Comparison of ENCODE assay signal across 1 cellular context in the genomic region with DNA sequence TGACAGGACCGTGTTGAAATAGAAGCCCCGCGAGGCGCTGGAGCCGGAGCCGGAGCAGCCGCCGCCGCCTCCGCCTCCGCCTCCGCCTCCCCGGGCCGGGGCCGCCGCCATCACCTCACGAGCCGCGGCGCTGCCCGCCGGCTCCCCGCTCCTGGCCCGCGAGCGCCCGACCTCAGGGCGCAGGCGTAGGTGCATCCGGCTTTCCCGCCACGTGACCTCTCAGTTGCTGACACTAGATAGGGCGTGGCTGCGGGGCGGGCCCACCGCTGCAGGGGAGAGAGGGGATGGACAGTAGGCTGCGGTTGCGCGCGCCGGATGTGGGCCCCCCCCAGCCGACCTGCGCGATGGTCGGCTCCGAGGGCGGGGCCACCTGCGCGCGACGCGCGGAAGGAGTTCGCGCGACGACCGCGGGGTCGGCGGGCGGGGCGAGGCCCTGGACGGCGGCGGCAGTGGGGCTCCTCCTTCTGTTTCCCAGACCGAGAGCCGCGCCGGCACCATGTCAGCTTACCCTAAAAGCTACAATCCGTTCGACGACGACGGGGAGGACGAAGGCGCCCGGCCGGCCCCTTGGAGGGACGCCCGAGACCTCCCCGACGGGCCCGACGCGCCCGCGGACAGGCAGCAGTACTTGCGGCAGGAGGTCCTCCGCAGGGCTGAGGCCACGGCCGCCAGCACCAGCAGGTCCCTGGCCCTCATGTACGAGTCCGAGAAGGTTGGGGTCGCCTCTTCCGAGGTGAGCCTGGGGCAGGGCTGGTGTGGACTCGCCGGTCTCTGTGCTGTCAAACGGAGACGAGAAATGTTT.
TF ChIP-seq lines count a peak whose summit lies in the region.

A gene (minus strand): TSS at position 197 of the 802 bp plus-strand sequence. CDS start 86 bp downstream, at position 111.
A gene (plus strand): TSS at position 393 of the 802 bp plus-strand sequence. CDS start 104 bp downstream, at position 497.

TF ChIP-seq in HepG2, 621 proteins besides CTCF, POLR2A, EP300 and RAD21 (continued from another document and continues in another):
- TF ChIP-seq, protein P1, sequence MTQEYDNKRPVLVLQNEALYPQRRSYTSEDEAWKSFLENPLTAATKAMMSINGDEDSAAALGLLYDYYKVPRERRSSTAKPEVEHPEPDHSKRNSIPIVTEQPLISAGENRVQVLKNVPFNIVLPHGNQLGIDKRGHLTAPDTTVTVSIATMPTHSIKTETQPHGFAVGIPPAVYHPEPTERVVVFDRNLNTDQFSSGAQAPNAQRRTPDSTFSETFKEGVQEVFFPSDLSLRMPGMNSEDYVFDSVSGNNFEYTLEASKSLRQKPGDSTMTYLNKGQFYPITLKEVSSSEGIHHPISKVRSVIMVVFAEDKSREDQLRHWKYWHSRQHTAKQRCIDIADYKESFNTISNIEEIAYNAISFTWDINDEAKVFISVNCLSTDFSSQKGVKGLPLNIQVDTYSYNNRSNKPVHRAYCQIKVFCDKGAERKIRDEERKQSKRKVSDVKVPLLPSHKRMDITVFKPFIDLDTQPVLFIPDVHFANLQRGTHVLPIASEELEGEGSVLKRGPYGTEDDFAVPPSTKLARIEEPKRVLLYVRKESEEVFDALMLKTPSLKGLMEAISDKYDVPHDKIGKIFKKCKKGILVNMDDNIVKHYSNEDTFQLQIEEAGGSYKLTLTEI (CRISPR knock-in tag; conservative IDR thresholded peaks at IDR 0.05): no peak
- peak; percentile 16; the same call in 1 of the 2 replicates for TF ChIP-seq ZFP36L1 (CRISPR knock-in tag; IDR thresholded peaks at IDR 0.05)
- TF ChIP-seq, protein P2, sequence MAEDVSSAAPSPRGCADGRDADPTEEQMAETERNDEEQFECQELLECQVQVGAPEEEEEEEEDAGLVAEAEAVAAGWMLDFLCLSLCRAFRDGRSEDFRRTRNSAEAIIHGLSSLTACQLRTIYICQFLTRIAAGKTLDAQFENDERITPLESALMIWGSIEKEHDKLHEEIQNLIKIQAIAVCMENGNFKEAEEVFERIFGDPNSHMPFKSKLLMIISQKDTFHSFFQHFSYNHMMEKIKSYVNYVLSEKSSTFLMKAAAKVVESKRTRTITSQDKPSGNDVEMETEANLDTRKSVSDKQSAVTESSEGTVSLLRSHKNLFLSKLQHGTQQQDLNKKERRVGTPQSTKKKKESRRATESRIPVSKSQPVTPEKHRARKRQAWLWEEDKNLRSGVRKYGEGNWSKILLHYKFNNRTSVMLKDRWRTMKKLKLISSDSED (CRISPR knock-in tag; IDR thresholded peaks at IDR 0.05): no peak
- peak; percentile 38; the same call in 1 of the 2 replicates for TF ChIP-seq NCOA2 (CRISPR knock-in tag; IDR thresholded peaks at IDR 0.05)
- TF ChIP-seq, protein P3, sequence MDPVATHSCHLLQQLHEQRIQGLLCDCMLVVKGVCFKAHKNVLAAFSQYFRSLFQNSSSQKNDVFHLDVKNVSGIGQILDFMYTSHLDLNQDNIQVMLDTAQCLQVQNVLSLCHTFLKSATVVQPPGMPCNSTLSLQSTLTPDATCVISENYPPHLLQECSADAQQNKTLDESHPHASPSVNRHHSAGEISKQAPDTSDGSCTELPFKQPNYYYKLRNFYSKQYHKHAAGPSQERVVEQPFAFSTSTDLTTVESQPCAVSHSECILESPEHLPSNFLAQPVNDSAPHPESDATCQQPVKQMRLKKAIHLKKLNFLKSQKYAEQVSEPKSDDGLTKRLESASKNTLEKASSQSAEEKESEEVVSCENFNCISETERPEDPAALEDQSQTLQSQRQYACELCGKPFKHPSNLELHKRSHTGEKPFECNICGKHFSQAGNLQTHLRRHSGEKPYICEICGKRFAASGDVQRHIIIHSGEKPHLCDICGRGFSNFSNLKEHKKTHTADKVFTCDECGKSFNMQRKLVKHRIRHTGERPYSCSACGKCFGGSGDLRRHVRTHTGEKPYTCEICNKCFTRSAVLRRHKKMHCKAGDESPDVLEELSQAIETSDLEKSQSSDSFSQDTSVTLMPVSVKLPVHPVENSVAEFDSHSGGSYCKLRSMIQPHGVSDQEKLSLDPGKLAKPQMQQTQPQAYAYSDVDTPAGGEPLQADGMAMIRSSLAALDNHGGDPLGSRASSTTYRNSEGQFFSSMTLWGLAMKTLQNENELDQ (CRISPR knock-in tag; IDR thresholded peaks at IDR 0.05; ENCODE audit: borderline replicate concordance): no peak
- TF ChIP-seq CREB1 (IDR thresholded peaks at IDR 0.05): peak; percentile 68; the same call in 1 of the 2 replicates
- no peak for TF ChIP-seq CREB1 (CRISPR knock-in tag; IDR thresholded peaks at IDR 0.05)
- TF ChIP-seq, protein P4, sequence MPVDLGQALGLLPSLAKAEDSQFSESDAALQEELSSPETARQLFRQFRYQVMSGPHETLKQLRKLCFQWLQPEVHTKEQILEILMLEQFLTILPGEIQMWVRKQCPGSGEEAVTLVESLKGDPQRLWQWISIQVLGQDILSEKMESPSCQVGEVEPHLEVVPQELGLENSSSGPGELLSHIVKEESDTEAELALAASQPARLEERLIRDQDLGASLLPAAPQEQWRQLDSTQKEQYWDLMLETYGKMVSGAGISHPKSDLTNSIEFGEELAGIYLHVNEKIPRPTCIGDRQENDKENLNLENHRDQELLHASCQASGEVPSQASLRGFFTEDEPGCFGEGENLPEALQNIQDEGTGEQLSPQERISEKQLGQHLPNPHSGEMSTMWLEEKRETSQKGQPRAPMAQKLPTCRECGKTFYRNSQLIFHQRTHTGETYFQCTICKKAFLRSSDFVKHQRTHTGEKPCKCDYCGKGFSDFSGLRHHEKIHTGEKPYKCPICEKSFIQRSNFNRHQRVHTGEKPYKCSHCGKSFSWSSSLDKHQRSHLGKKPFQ (CRISPR knock-in tag; IDR thresholded peaks at IDR 0.05; ENCODE audit: insufficient replicate concordance): peak; percentile 57
- no peak for TF ChIP-seq SP140L (CRISPR knock-in tag; IDR thresholded peaks at IDR 0.05; ENCODE audit: borderline replicate concordance)
- no peak for TF ChIP-seq GFI1 (CRISPR knock-in tag; IDR thresholded peaks at IDR 0.05; ENCODE audit: borderline replicate concordance)
- no peak for TF ChIP-seq ZBTB20 (CRISPR knock-in tag; IDR thresholded peaks at IDR 0.05; ENCODE audit: borderline replicate concordance, low read depth)
- TF ChIP-seq SP5 (CRISPR knock-in tag; IDR thresholded peaks at IDR 0.05; ENCODE audit: borderline replicate concordance, low read depth): peak; percentile 72
- no peak for TF ChIP-seq ZNF878 (CRISPR knock-in tag; IDR thresholded peaks at IDR 0.05)
- TF ChIP-seq, protein P5, sequence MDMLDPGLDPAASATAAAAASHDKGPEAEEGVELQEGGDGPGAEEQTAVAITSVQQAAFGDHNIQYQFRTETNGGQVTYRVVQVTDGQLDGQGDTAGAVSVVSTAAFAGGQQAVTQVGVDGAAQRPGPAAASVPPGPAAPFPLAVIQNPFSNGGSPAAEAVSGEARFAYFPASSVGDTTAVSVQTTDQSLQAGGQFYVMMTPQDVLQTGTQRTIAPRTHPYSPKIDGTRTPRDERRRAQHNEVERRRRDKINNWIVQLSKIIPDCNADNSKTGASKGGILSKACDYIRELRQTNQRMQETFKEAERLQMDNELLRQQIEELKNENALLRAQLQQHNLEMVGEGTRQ (IDR thresholded peaks at IDR 0.05; ENCODE audit: low read depth, low read length): peak; percentile 94
- TF ChIP-seq, protein P5 (CRISPR knock-in tag; IDR thresholded peaks at IDR 0.05; ENCODE audit: borderline replicate concordance): peak; percentile 91
- TF ChIP-seq HOXA7 (CRISPR knock-in tag; IDR thresholded peaks at IDR 0.05): no peak
- peak; percentile 43; the same call in 1 of the 2 replicates for TF ChIP-seq ZNF768 (CRISPR knock-in tag; IDR thresholded peaks at IDR 0.05)
- TF ChIP-seq ETV5 (CRISPR knock-in tag; IDR thresholded peaks at IDR 0.05; ENCODE audit: borderline replicate concordance): peak; percentile 97
- TF ChIP-seq FOXA3 (CRISPR knock-in tag; IDR thresholded peaks at IDR 0.05): no peak; the same call in 1 of the 2 replicates
- peak; percentile 27 for TF ChIP-seq TEAD3 (CRISPR knock-in tag; optimal IDR thresholded peaks at IDR 0.05; ENCODE audit: borderline replicate concordance)
- peak; percentile 7; the same call in 1 of the 2 replicates for TF ChIP-seq ZFP90 (CRISPR knock-in tag; IDR thresholded peaks at IDR 0.05; ENCODE audit: borderline replicate concordance)
- TF ChIP-seq U2AF2 (IDR thresholded peaks at IDR 0.05; ENCODE audit: low read depth, low read length): no peak
- peak; percentile 44; the same call in 1 of the 2 replicates for TF ChIP-seq HNF4G (IDR thresholded peaks at IDR 0.05; ENCODE audit: borderline replicate concordance, low read depth, low read length)
- TF ChIP-seq HNF4G (CRISPR knock-in tag; IDR thresholded peaks at IDR 0.05; ENCODE audit: borderline replicate concordance, low read depth): peak; percentile 18; the same call in 1 of the 2 replicates
- no peak for TF ChIP-seq PAWR (CRISPR knock-in tag; IDR thresholded peaks at IDR 0.05; ENCODE audit: borderline replicate concordance)
- peak; percentile 79 for TF ChIP-seq YEATS4 (CRISPR knock-in tag; IDR thresholded peaks at IDR 0.05; ENCODE audit: borderline replicate concordance)
- TF ChIP-seq MZF1 (CRISPR knock-in tag; IDR thresholded peaks at IDR 0.05; ENCODE audit: borderline replicate concordance): no peak
- TF ChIP-seq ZNF567 (CRISPR knock-in tag; IDR thresholded peaks at IDR 0.05; ENCODE audit: borderline replicate concordance): 0 out of 2 replicates have a peak, but pooled peaks have one; percentile 37
- TF ChIP-seq SAP130 (CRISPR knock-in tag; IDR thresholded peaks at IDR 0.05; ENCODE audit: low read depth): peak; percentile 87
- TF ChIP-seq ZNF160 (CRISPR knock-in tag; IDR thresholded peaks at IDR 0.05): no peak
- TF ChIP-seq, protein P6, sequence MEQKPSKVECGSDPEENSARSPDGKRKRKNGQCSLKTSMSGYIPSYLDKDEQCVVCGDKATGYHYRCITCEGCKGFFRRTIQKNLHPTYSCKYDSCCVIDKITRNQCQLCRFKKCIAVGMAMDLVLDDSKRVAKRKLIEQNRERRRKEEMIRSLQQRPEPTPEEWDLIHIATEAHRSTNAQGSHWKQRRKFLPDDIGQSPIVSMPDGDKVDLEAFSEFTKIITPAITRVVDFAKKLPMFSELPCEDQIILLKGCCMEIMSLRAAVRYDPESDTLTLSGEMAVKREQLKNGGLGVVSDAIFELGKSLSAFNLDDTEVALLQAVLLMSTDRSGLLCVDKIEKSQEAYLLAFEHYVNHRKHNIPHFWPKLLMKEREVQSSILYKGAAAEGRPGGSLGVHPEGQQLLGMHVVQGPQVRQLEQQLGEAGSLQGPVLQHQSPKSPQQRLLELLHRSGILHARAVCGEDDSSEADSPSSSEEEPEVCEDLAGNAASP (CRISPR knock-in tag; IDR thresholded peaks at IDR 0.05; ENCODE audit: borderline replicate concordance): peak; percentile 60
- TF ChIP-seq, protein P7, sequence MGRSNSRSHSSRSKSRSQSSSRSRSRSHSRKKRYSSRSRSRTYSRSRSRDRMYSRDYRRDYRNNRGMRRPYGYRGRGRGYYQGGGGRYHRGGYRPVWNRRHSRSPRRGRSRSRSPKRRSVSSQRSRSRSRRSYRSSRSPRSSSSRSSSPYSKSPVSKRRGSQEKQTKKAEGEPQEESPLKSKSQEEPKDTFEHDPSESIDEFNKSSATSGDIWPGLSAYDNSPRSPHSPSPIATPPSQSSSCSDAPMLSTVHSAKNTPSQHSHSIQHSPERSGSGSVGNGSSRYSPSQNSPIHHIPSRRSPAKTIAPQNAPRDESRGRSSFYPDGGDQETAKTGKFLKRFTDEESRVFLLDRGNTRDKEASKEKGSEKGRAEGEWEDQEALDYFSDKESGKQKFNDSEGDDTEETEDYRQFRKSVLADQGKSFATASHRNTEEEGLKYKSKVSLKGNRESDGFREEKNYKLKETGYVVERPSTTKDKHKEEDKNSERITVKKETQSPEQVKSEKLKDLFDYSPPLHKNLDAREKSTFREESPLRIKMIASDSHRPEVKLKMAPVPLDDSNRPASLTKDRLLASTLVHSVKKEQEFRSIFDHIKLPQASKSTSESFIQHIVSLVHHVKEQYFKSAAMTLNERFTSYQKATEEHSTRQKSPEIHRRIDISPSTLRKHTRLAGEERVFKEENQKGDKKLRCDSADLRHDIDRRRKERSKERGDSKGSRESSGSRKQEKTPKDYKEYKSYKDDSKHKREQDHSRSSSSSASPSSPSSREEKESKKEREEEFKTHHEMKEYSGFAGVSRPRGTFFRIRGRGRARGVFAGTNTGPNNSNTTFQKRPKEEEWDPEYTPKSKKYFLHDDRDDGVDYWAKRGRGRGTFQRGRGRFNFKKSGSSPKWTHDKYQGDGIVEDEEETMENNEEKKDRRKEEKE (IDR thresholded peaks at IDR 0.05): no peak
- TF ChIP-seq KLF16 (CRISPR knock-in tag; IDR thresholded peaks at IDR 0.05): 0 out of 4 replicates have a peak, but pooled peaks of 1 of the 2 experiments have one; percentile 18
- TF ChIP-seq NONO (IDR thresholded peaks at IDR 0.05): no peak
- peak; percentile 91 for TF ChIP-seq NONO (CRISPR knock-in tag; conservative IDR thresholded peaks at IDR 0.05)
- TF ChIP-seq ATRX (CRISPR knock-in tag; IDR thresholded peaks at IDR 0.05; ENCODE audit: borderline replicate concordance): no peak
- TF ChIP-seq, protein P8, sequence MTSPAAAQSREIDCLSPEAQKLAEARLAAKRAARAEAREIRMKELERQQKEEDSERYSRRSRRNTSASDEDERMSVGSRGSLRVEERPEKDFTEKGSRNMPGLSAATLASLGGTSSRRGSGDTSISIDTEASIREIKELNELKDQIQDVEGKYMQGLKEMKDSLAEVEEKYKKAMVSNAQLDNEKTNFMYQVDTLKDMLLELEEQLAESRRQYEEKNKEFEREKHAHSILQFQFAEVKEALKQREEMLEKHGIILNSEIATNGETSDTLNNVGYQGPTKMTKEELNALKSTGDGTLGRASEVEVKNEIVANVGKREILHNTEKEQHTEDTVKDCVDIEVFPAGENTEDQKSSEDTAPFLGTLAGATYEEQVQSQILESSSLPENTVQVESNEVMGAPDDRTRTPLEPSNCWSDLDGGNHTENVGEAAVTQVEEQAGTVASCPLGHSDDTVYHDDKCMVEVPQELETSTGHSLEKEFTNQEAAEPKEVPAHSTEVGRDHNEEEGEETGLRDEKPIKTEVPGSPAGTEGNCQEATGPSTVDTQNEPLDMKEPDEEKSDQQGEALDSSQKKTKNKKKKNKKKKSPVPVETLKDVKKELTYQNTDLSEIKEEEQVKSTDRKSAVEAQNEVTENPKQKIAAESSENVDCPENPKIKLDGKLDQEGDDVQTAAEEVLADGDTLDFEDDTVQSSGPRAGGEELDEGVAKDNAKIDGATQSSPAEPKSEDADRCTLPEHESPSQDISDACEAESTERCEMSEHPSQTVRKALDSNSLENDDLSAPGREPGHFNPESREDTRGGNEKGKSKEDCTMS (CRISPR knock-in tag; conservative IDR thresholded peaks at IDR 0.05): no peak
- no peak for TF ChIP-seq JUN (CRISPR knock-in tag; IDR thresholded peaks at IDR 0.05)
- TF ChIP-seq, protein P9, sequence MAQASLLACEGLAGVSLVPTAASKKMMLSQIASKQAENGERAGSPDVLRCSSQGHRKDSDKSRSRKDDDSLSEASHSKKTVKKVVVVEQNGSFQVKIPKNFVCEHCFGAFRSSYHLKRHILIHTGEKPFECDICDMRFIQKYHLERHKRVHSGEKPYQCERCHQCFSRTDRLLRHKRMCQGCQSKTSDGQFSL (CRISPR knock-in tag; IDR thresholded peaks at IDR 0.05): no peak
- TF ChIP-seq TBX2 (CRISPR knock-in tag; IDR thresholded peaks at IDR 0.05; ENCODE audit: borderline replicate concordance): peak; percentile 70; the same call in 1 of the 2 replicates
